In the genomic region with DNA sequence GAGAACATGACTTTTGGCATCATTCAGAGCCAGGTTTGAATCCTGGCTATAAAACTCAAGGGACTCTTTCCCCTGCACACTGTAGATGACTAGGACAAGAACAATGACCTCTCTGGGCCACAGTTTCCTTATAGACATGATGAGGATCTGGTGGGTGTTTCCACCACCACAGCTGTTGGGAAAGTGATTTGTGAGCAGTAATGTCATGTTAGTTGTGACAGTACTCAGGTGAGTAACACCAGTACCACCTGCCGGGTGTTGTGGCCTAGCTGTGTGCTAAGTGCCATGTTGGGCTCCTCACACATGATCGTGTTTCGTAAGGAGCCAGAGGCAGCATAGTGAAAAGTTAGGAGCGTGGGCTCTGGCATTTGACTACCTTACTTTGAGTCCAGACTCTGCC, we compare ENCODE assay signal across 29 cellular contexts. TPM values are rescaled to one million over a fixed set of nuclear protein-coding genes. Genes with fewer than 3 reads are reported as not detected.
DNase-seq lines count a peak whose midpoint lies in the region; ATAC-seq and TF ChIP-seq lines count a peak whose summit lies in the region.
"Had no signal": no experiment of that assay in that cellular context is flagged by ENCODE, and none has a peak within 500 bp of the region (broad histone marks: within the 10 kb centered on the region; RNA-seq: fewer than 3 reads in every experiment).

No MANE protein-coding gene starts in this region.

- H3K36me3 Mint-ChIP-seq in stimulated activated naive CD8-positive, alpha-beta T cell treated with anti-CD3 and anti-CD28 coated beads, Interleukin-15, Interleukin-2, amounts not matched to agents 100 ng/mL and 50 ng/mL, for 24 hours (ENCODE audit: low read depth), result peaks cover 70% of the 10 kb centered on the region
- H3K36me3 Mint-ChIP-seq in activated CD8-positive, alpha-beta T cell treated with anti-CD3 and anti-CD28 coated beads for 36 hours (ENCODE audit: low read depth), result peaks cover 61% of the 10 kb centered on the region

- CTCF ChIA-PET in activated CD8-positive, alpha-beta T cell treated with anti-CD3 and anti-CD28 coated beads for 36 hours (lab: Charles Lee), result interaction anchor here (0.9 to 2.9 kb wide), 8 partner anchors 17 to 185 kb away, joined by 3 to 9 read pairs (median 4); no protein-coding TSS in a partner anchor

- no peaks in the 10 kb centered on the region for H3K27me3 Mint-ChIP-seq in stimulated activated naive CD8-positive, alpha-beta T cell treated with anti-CD3 and anti-CD28 coated beads, Interleukin-15, Interleukin-2, amounts not matched to agents 100 ng/mL and 50 ng/mL, for 24 hours
- no peaks in the 10 kb centered on the region for H3K27me3 Mint-ChIP-seq in activated CD8-positive, alpha-beta T cell treated with anti-CD3 and anti-CD28 coated beads for 36 hours
- H3K27me3 Mint-ChIP-seq: activated B cell treated with CpG ODN at 0.5 μM for 24 hours; CD4-positive, CD25-positive, alpha-beta regulatory T cell; IgD-negative memory B cell; memory B cell; naive thymus-derived CD8-positive, alpha-beta T cell had no signal

- H3K4me1 Mint-ChIP-seq in stimulated activated naive CD8-positive, alpha-beta T cell treated with anti-CD3 and anti-CD28 coated beads, Interleukin-15, Interleukin-2, amounts not matched to agents 100 ng/mL and 50 ng/mL, for 24 hours (ENCODE audit: low read depth), result peaks cover 44% of the 10 kb centered on the region
- peaks cover 44% of the 10 kb centered on the region for H3K4me1 Mint-ChIP-seq in activated CD8-positive, alpha-beta T cell treated with anti-CD3 and anti-CD28 coated beads for 36 hours (ENCODE audit: low read depth)

- no peak overlapping the region for H3K23ac ChIP-seq in mesenchymal stem cell (ENCODE audit: low read length in 2 of 2)

- POLR2A ChIA-PET in activated CD8-positive, alpha-beta T cell treated with anti-CD3 and anti-CD28 coated beads for 36 hours (lab: Charles Lee), result interaction anchor here (1.0 to 3.3 kb wide), 2 partner anchors 9 to 18 kb away, joined by 3 to 13 read pairs; a partner anchor contains a TSS

- peaks cover 49% of the 10 kb centered on the region for H3K79me1 ChIP-seq in mesenchymal stem cell (replicated peaks; ENCODE audit: low read length, poor library complexity, severe bottlenecking)

- peaks cover 39% of the 10 kb centered on the region for H3K4me1 ChIP-seq in mesenchymal stem cell (ENCODE audit: control insufficient read depth, insufficient read depth, low read depth, low read length)
- peaks cover 4% of the 10 kb centered on the region for H3K4me1 ChIP-seq in left ventricle myocardium inferior

- no peak overlapping the region for H3K4me3 ChIP-seq in mesenchymal stem cell (ENCODE audit: insufficient read depth in 1 of 2, low read depth in 1 of 2, low read length in 2 of 2)
- no peak overlapping the region for H3K4me3 ChIP-seq in left ventricle myocardium inferior
- H3K4me3 ChIP-seq: dorsolateral prefrontal cortex, heart left ventricle, suprapubic skin, vagina had no signal

- no peak overlapping the region for H3K4me3 Mint-ChIP-seq in stimulated activated naive CD8-positive, alpha-beta T cell treated with anti-CD3 and anti-CD28 coated beads, Interleukin-15, Interleukin-2, amounts not matched to agents 100 ng/mL and 50 ng/mL, for 24 hours
- no peak overlapping the region for H3K4me3 Mint-ChIP-seq in activated CD8-positive, alpha-beta T cell treated with anti-CD3 and anti-CD28 coated beads for 36 hours
- H3K4me3 Mint-ChIP-seq: activated B cell treated with CpG ODN at 0.5 μM for 24 hours; IgD-negative memory B cell; memory B cell; naive thymus-derived CD8-positive, alpha-beta T cell had no signal

- H2BK5ac ChIP-seq in mesenchymal stem cell (ENCODE audit: low read depth, low read length, poor library complexity, severe bottlenecking), result no peak overlapping the region

- ATAC-seq in stimulated activated naive CD8-positive, alpha-beta T cell treated with anti-CD3 and anti-CD28 coated beads, Interleukin-15, Interleukin-2, amounts not matched to agents 100 U/mL and 50 U/mL, for 24 hours, result no peak
- ATAC-seq in activated CD8-positive, alpha-beta T cell treated with anti-CD3 and anti-CD28 coated beads for 36 hours, result no peak
- ATAC-seq: HCT116; heart left ventricle; left cardiac atrium; naive thymus-derived CD8-positive, alpha-beta T cell; sciatic nerve had no signal

- no peaks in the 10 kb centered on the region for H3K9me3 Mint-ChIP-seq in stimulated activated naive CD8-positive, alpha-beta T cell treated with anti-CD3 and anti-CD28 coated beads, Interleukin-15, Interleukin-2, amounts not matched to agents 100 ng/mL and 50 ng/mL, for 24 hours
- no peaks in the 10 kb centered on the region for H3K9me3 Mint-ChIP-seq in activated CD8-positive, alpha-beta T cell treated with anti-CD3 and anti-CD28 coated beads for 36 hours
- H3K9me3 Mint-ChIP-seq: activated B cell treated with CpG ODN at 0.5 μM for 24 hours; CD4-positive, CD25-positive, alpha-beta regulatory T cell; IgD-negative memory B cell; memory B cell; naive thymus-derived CD8-positive, alpha-beta T cell had no signal

- H3K18ac ChIP-seq in mesenchymal stem cell (ENCODE audit: low read depth in 1 of 2, low read length in 2 of 2), result no peak overlapping the region

- no peak for TF ChIP-seq CTCF in activated CD8-positive, alpha-beta T cell treated with anti-CD3 and anti-CD28 coated beads for 36 hours (IDR thresholded peaks at IDR 0.05)
- TF ChIP-seq CTCF in left ventricle myocardium inferior (IDR thresholded peaks at IDR 0.05; ENCODE audit: borderline replicate concordance), result no peak

- no peak for DNase-seq in stimulated activated naive CD8-positive, alpha-beta T cell treated with anti-CD3 and anti-CD28 coated beads, Interleukin-15, Interleukin-2, amounts not matched to agents 100 U/mL and 50 U/mL, for 24 hours
- peak; percentile 25 for DNase-seq in activated CD8-positive, alpha-beta T cell treated with anti-CD3 and anti-CD28 coated beads for 36 hours
- no peak for DNase-seq in mesenchymal stem cell
- DNase-seq in left ventricle myocardium inferior, result no peak
- DNase-seq in GDM1 (lab: John Stamatoyannopoulos, UW), result no peak
- DNase-seq in cardiac septum (ENCODE audit: low spot score), result no peak
- DNase-seq: activated B cell treated with CpG ODN at 0.5 μM for 24 hours; activated effector memory CD4-positive, alpha-beta T cell treated with Interleukin-2 at 50 U/mL for 16 hours; anterior cingulate cortex; CD4-positive, CD25-positive, alpha-beta regulatory T cell; central memory CD4-positive, alpha-beta T cell; DMS53; dorsolateral prefrontal cortex; heart left ventricle; left cardiac atrium; MM.1S; naive thymus-derived CD8-positive, alpha-beta T cell; NCI-H1436; NCI-H510A treated with DMSO at 0.1 percent for 48 hours; RPMI8226; SK-N-SH; T-helper 9 cell had no signal

- H3K27me3 ChIP-seq in mesenchymal stem cell (ENCODE audit: control insufficient read depth in 1 of 2, insufficient read depth in 1 of 2, low read length in 2 of 2), result no peaks in the 10 kb centered on the region
- H3K27me3 ChIP-seq in left ventricle myocardium inferior (ENCODE audit: low read depth), result no peaks in the 10 kb centered on the region
- H3K27me3 ChIP-seq: dorsolateral prefrontal cortex, heart left ventricle, suprapubic skin, vagina had no signal

- peak overlapping the region; percentile 37 for H3K9ac ChIP-seq in mesenchymal stem cell (ENCODE audit: low read length)
- H3K9ac ChIP-seq: SK-N-SH had no signal

- peak overlapping the region; percentile 16 for H3K27ac ChIP-seq in mesenchymal stem cell (ENCODE audit: low read length, poor library complexity, severe bottlenecking)
- H3K27ac ChIP-seq in left ventricle myocardium inferior (replicated peaks), result no peak overlapping the region
- H3K27ac ChIP-seq: dorsolateral prefrontal cortex, heart left ventricle, suprapubic skin, vagina had no signal

- H2BK15ac ChIP-seq in mesenchymal stem cell (ENCODE audit: low read depth, poor library complexity, severe bottlenecking), result no peak overlapping the region

- H2AFZ ChIP-seq in mesenchymal stem cell (ENCODE audit: low read depth, low read length), result no peak overlapping the region

- H3K36me3 ChIP-seq in mesenchymal stem cell (ENCODE audit: control insufficient read depth in 1 of 2, insufficient read depth in 2 of 2, low read depth in 1 of 2, low read length in 2 of 2) (peaks cover 78 to 93% of the 10 kb centered on the region in 2 experiments), left ventricle myocardium inferior (peaks cover 94% of the 10 kb centered on the region)

- no peak overlapping the region for H3K4me2 ChIP-seq in mesenchymal stem cell (ENCODE audit: low read length, poor library complexity, severe bottlenecking)
- H3K4me2 ChIP-seq: SK-N-SH had no signal

- 94% methylated on average over 4 of the region's 4 CpGs for WGBS in mesenchymal stem cell

- H3K14ac ChIP-seq in mesenchymal stem cell (ENCODE audit: low read length in 2 of 2), result no peak overlapping the region

- peak overlapping the region; percentile 19 for H2AK5ac ChIP-seq in mesenchymal stem cell (ENCODE audit: low read length, severe bottlenecking)

- H3K9me3 ChIP-seq in mesenchymal stem cell (ENCODE audit: control insufficient read depth, low read length) (no peaks in the 10 kb centered on the region), left ventricle myocardium inferior (replicated peaks) (no peaks in the 10 kb centered on the region)
- H3K9me3 ChIP-seq: heart left ventricle, SK-N-SH, suprapubic skin, vagina had no signal

- H2BK120ac ChIP-seq in mesenchymal stem cell (ENCODE audit: low read depth, low read length), result no peak overlapping the region

- H4K8ac ChIP-seq in mesenchymal stem cell (ENCODE audit: low read length), result no peak overlapping the region

- H4K91ac ChIP-seq in mesenchymal stem cell (ENCODE audit: low read length), result no peak overlapping the region

- H3K27ac Mint-ChIP-seq in stimulated activated naive CD8-positive, alpha-beta T cell treated with anti-CD3 and anti-CD28 coated beads, Interleukin-15, Interleukin-2, amounts not matched to agents 100 ng/mL and 50 ng/mL, for 24 hours, result peak overlapping the region; percentile 72
- H3K27ac Mint-ChIP-seq in activated CD8-positive, alpha-beta T cell treated with anti-CD3 and anti-CD28 coated beads for 36 hours, result peak overlapping the region; percentile 74
- H3K27ac Mint-ChIP-seq: activated B cell treated with CpG ODN at 0.5 μM for 24 hours, IgD-negative memory B cell, memory B cell had no signal

- no peak overlapping the region for H3K4ac ChIP-seq in mesenchymal stem cell (ENCODE audit: low read depth in 1 of 2, low read length in 2 of 2)

- H2BK12ac ChIP-seq in mesenchymal stem cell (ENCODE audit: low read length in 2 of 2), result no peak overlapping the region

- intact Hi-C loops in activated CD8-positive, alpha-beta T cell treated with anti-CD3 and anti-CD28 coated beads for 36 hours (cut with micrococcal nuclease), result no loop called here
- intact Hi-C loops in left ventricle myocardium inferior (cut with micrococcal nuclease) (no loop called here), cardiac septum (cut with DNase I) (no loop called here)

RNA-seq across cellular contexts. Expression of a gene that starts 24.1 kb away (rescaled TPM):
- total RNA-seq in activated CD8-positive, alpha-beta T cell treated with anti-CD3 and anti-CD28 coated beads for 36 hours, result 10 to 100 TPM; 91.6 to 95.5 TPM
- 291 TPM for polyA plus RNA-seq in mesenchymal stem cell (2013, experiment 1 of 2)
- 287 TPM for polyA plus RNA-seq in mesenchymal stem cell (2013, experiment 2 of 2)
- total RNA-seq in left ventricle myocardium inferior (39.0 TPM), cardiac septum (43.7 TPM)
